10 cellular contexts compared by ENCODE assay signal in the genomic region with DNA sequence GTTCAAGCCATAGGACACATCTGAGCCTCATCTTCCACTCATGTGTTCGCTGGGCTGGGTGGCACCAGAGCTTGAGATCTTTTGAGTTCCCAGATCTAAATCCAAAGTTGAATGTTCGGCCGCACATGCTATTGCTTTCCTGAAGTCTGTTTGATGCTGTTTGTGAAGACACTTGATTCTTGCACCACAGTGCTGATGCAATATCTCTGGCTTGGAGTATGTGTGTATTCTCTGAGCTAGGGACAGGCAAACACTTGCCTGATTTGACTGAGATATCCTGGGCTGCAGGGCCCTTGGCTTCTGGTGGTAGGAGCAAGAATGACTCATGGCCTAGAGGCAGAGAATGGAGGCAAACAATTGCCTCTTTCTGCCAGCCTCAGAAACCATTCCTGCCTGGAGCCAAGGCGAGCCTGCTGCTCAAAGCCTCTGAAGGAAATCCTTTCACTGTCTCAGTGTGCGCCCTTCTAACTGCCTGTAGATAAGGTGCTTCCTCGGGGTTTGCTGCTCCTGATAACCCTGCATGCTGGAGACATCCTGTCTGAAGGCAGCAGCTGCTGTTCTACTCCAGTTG.
DNase-seq lines count a peak whose midpoint lies in the region; ATAC-seq, FAIRE-seq and TF ChIP-seq lines count a peak whose summit lies in the region.
"Had no signal": no experiment of that assay in that cellular context is flagged by ENCODE, and none has a peak within 500 bp of the region (broad histone marks: within the 10 kb centered on the region; RNA-seq: fewer than 3 reads in every experiment).

No MANE protein-coding gene starts in this region.

- no peaks in the 10 kb centered on the region for H3K27me3 ChIP-seq in prostate gland (replicated peaks; ENCODE audit: insufficient read depth)

- no peak for ATAC-seq in GM21526 (IDR thresholded peaks at IDR 0.05; ENCODE audit: low FRiP score, unreplicated experiment)
- no peak for ATAC-seq in natural killer cell treated with Interleukin-12 subunit alpha and Interleukin-12 subunit beta and Interleukin-15 and Interleukin-18, amount 100 ng/mL, for 72 hours
- ATAC-seq: GM12878 had no signal

- no peak overlapping the region for H3K4me3 ChIP-seq in prostate gland
- H3K4me3 ChIP-seq: GM12878 had no signal

- peaks cover 3% of the 10 kb centered on the region for H3K36me3 Mint-ChIP-seq in activated naive CD4-positive, alpha-beta T cell treated with anti-CD3 and anti-CD28 coated beads for 36 hours (ENCODE audit: low read depth)
- H3K36me3 Mint-ChIP-seq in natural killer cell treated with Interleukin-12 subunit alpha and Interleukin-12 subunit beta and Interleukin-15 and Interleukin-18, amount 100 ng/mL, for 72 hours: no peaks in the 10 kb centered on the region

- H3K27ac Mint-ChIP-seq in activated naive CD4-positive, alpha-beta T cell treated with anti-CD3 and anti-CD28 coated beads for 36 hours: no peak overlapping the region
- H3K27ac Mint-ChIP-seq in natural killer cell treated with Interleukin-12 subunit alpha and Interleukin-12 subunit beta and Interleukin-15 and Interleukin-18, amount 100 ng/mL, for 72 hours: no peak overlapping the region
- H3K27ac Mint-ChIP-seq: memory B cell had no signal

- 51% methylated on average over 6 of the region's 6 CpGs for WGBS in prostate gland

- no peaks in the 10 kb centered on the region for H3K9me3 Mint-ChIP-seq in activated naive CD4-positive, alpha-beta T cell treated with anti-CD3 and anti-CD28 coated beads for 36 hours
- H3K9me3 Mint-ChIP-seq in natural killer cell treated with Interleukin-12 subunit alpha and Interleukin-12 subunit beta and Interleukin-15 and Interleukin-18, amount 100 ng/mL, for 72 hours: no peaks in the 10 kb centered on the region
- H3K9me3 Mint-ChIP-seq: memory B cell had no signal

- no peaks in the 10 kb centered on the region for H3K4me1 Mint-ChIP-seq in activated naive CD4-positive, alpha-beta T cell treated with anti-CD3 and anti-CD28 coated beads for 36 hours (ENCODE audit: low read depth)
- H3K4me1 Mint-ChIP-seq in natural killer cell treated with Interleukin-12 subunit alpha and Interleukin-12 subunit beta and Interleukin-15 and Interleukin-18, amount 100 ng/mL, for 72 hours (ENCODE audit: low read depth in 2 of 2): no peaks in the 10 kb centered on the region
- H3K4me1 Mint-ChIP-seq: memory B cell had no signal

- peak in 1 of 4 experiments; percentile 18 for TF ChIP-seq CTCF in prostate gland (IDR thresholded peaks at IDR 0.05)

- no peaks in the 10 kb centered on the region for H3K27me3 Mint-ChIP-seq in activated naive CD4-positive, alpha-beta T cell treated with anti-CD3 and anti-CD28 coated beads for 36 hours (ENCODE audit: low read depth)
- H3K27me3 Mint-ChIP-seq in natural killer cell treated with Interleukin-12 subunit alpha and Interleukin-12 subunit beta and Interleukin-15 and Interleukin-18, amount 100 ng/mL, for 72 hours: no peaks in the 10 kb centered on the region
- H3K27me3 Mint-ChIP-seq: memory B cell had no signal

- H3K4me1 ChIP-seq in prostate gland (replicated peaks): peaks cover 7% of the 10 kb centered on the region

- intact Hi-C loops in prostate gland (cut with DNase I): no loop called here
- intact Hi-C loops in activated naive CD4-positive, alpha-beta T cell treated with anti-CD3 and anti-CD28 coated beads for 36 hours (cut with micrococcal nuclease): no loop called here

- H3K9me3 ChIP-seq in prostate gland: no peaks in the 10 kb centered on the region

- CTCF ChIA-PET in activated naive CD4-positive, alpha-beta T cell treated with anti-CD3 and anti-CD28 coated beads for 36 hours (lab: Charles Lee): no interaction called here

- no peak overlapping the region for H3K4me3 Mint-ChIP-seq in activated naive CD4-positive, alpha-beta T cell treated with anti-CD3 and anti-CD28 coated beads for 36 hours
- no peak overlapping the region for H3K4me3 Mint-ChIP-seq in natural killer cell treated with Interleukin-12 subunit alpha and Interleukin-12 subunit beta and Interleukin-15 and Interleukin-18, amount 100 ng/mL, for 72 hours
- H3K4me3 Mint-ChIP-seq: memory B cell had no signal

- H3K27ac ChIP-seq in prostate gland: peak overlapping the region; percentile 5 to 16

- H3K36me3 ChIP-seq in prostate gland: no peaks in the 10 kb centered on the region

- peak; percentile 84 for DNase-seq in DMS53 treated with DMSO at 0.1 percent for 48 hours (lab: John Stamatoyannopoulos, UW; ENCODE audit: unreplicated experiment)
- DNase-seq in RCC 7860 (ENCODE audit: low spot score): peak; percentile 17
- peak; percentile 88 for DNase-seq in fibroblast of the conjunctiva (ENCODE audit: low read depth)
- peak; percentile 91 for DNase-seq in prostate gland (ENCODE audit: low spot score)
- DNase-seq in activated naive CD4-positive, alpha-beta T cell treated with anti-CD3 and anti-CD28 coated beads for 36 hours: no peak
- DNase-seq in stimulated activated CD4-positive, alpha-beta T cell treated with anti-CD3 and anti-CD28 coated beads, Interleukin-4, amount 100 ng/mL, for 1 hour: no peak
- DNase-seq in natural killer cell treated with Interleukin-12 subunit alpha and Interleukin-12 subunit beta and Interleukin-15 and Interleukin-18, amount 100 ng/mL, for 72 hours (ENCODE audit: low spot score): no peak

- no peak for FAIRE-seq in RCC 7860 (lab: Jason Lieb, UNC)
- FAIRE-seq: GM12878 had no signal

- TF ChIP-seq POLR2A in prostate gland (IDR thresholded peaks at IDR 0.05): no peak

Comparison
In these comparisons a context has a peak if more than half of its experiments do, and no peak if none do; other contexts are left out.
1. DNase-seq: peak in DMS53 treated with DMSO at 0.1 percent for 48 hours (single experiment), RCC 7860 (single experiment), fibroblast of the conjunctiva (single experiment) and prostate gland (single experiment); none in activated naive CD4-positive, alpha-beta T cell treated with anti-CD3 and anti-CD28 coated beads for 36 hours (single experiment), stimulated activated CD4-positive, alpha-beta T cell treated with anti-CD3 and anti-CD28 coated beads, Interleukin-4, amount 100 ng/mL, for 1 hour (single experiment) and natural killer cell treated with Interleukin-12 subunit alpha and Interleukin-12 subunit beta and Interleukin-15 and Interleukin-18, amount 100 ng/mL, for 72 hours (single experiment).